Comparison of ENCODE assay signal across 9 cellular contexts in genomic region chr10:101195921-101196320, GRCh38. TPM values are rescaled to one million over a fixed set of nuclear protein-coding genes. Genes with fewer than 3 reads are reported as not detected.
"Had no signal": no experiment of that assay in that cellular context is flagged by ENCODE, and none has a peak within 500 bp of the region (broad histone marks: within the 10 kb centered on the region; RNA-seq: fewer than 3 reads in every experiment).

No MANE protein-coding gene starts in this region.

- H3K4me2 ChIP-seq: GM23338 had no signal

- H3K4me3 ChIP-seq: GM23338, K562 had no signal

- DNase-seq: H9, HCEC 1CT, IMR-90 had no signal

- FAIRE-seq: H1, H54, HTR-8/SVneo, K562 had no signal

RNA-seq across cellular contexts. Expression of gene LBX1, which starts 33.3 kb away (rescaled TPM):
- total RNA-seq: GM23338, H1, H9, HT-29, IMR-90, K562 had no signal
- polyA plus RNA-seq: GM23338, H1, IMR-90, K562 had no signal
